In genomic region chr18:44687421-44687820, GRCh38 we compare ENCODE assay signal across 15 cellular contexts.
"Had no signal": no experiment of that assay in that cellular context is flagged by ENCODE, and none has a peak within 500 bp of the region (broad histone marks: within the 10 kb centered on the region; RNA-seq: fewer than 3 reads in every experiment).

No MANE protein-coding gene starts in this region.

- H3K36me3 ChIP-seq: upper lobe of left lung had no signal

- H3K27me3 ChIP-seq: hepatocyte, upper lobe of left lung had no signal

- H3K4me2 ChIP-seq: hepatocyte had no signal

- H3K9me3 ChIP-seq: upper lobe of left lung had no signal

- ATAC-seq: activated CD4-positive, CD25-positive, alpha-beta regulatory T cell treated with anti-CD3 and anti-CD28 coated beads, Interleukin-2, amount 50 U/mL, for 24 hours; activated naive CD8-positive, alpha-beta T cell treated with anti-CD3 and anti-CD28 coated beads, Interleukin-2, amount 50 U/mL, for 24 hours; left lobe of liver; naive thymus-derived CD8-positive, alpha-beta T cell; stimulated activated naive CD8-positive, alpha-beta T cell treated with anti-CD3 and anti-CD28 coated beads, Interleukin-15, amount 100 ng/mL, for 72 hours; T-cell had no signal

- H2AFZ ChIP-seq: hepatocyte had no signal

- DNase-seq: activated CD4-positive, alpha-beta T cell treated with anti-CD3 and anti-CD28 coated beads, Interleukin-2, amount 50 U/mL, for 1 hour; activated naive CD4-positive, alpha-beta T cell; activated naive CD8-positive, alpha-beta T cell treated with anti-CD3 and anti-CD28 coated beads, Interleukin-2, amount 50 U/mL, for 24 hours; naive thymus-derived CD8-positive, alpha-beta T cell; stimulated activated CD4-positive, alpha-beta T cell treated with anti-CD3 and anti-CD28 coated beads, Interleukin-15, amount 100 ng/mL, for 24 hours; stimulated activated CD4-positive, alpha-beta T cell treated with anti-CD3 and anti-CD28 coated beads, Interleukin-4, amount 100 ng/mL, for 24 hours; stimulated activated naive CD8-positive, alpha-beta T cell treated with anti-CD3 and anti-CD28 coated beads, Interleukin-15, amount 100 ng/mL, for 72 hours; T-cell; T-helper 9 cell; upper lobe of left lung had no signal

- H3K27ac ChIP-seq: epithelial cell of prostate, hepatocyte, skin epidermis, upper lobe of left lung had no signal

- H3K4me3 ChIP-seq: hepatocyte, skin epidermis, upper lobe of left lung had no signal
